Comparison of ENCODE assay signal across 11 cellular contexts in genomic region chr10:572066-572465, GRCh38.
"Had no signal": no experiment of that assay in that cellular context is flagged by ENCODE, and none has a peak within 500 bp of the region (broad histone marks: within the 10 kb centered on the region; RNA-seq: fewer than 3 reads in every experiment).

No MANE protein-coding gene starts in this region.

- H3K27ac ChIP-seq: adrenal gland, body of pancreas, dorsolateral prefrontal cortex, psoas muscle, upper lobe of left lung had no signal

- H3K4me3 ChIP-seq: adrenal gland, body of pancreas, psoas muscle, upper lobe of left lung had no signal

- H3K4me3 Mint-ChIP-seq: naive thymus-derived CD8-positive, alpha-beta T cell had no signal

- H3K4me1 Mint-ChIP-seq: naive thymus-derived CD8-positive, alpha-beta T cell had no signal

- H3K27ac Mint-ChIP-seq: naive thymus-derived CD8-positive, alpha-beta T cell had no signal

- ATAC-seq: body of pancreas; naive thymus-derived CD8-positive, alpha-beta T cell; psoas muscle had no signal

- H3K27me3 ChIP-seq: adrenal gland, body of pancreas, dorsolateral prefrontal cortex, upper lobe of left lung had no signal

- H3K9me3 ChIP-seq: body of pancreas, psoas muscle, upper lobe of left lung had no signal

- DNase-seq: activated CD4-positive, alpha-beta T cell treated with anti-CD3 and anti-CD28 coated beads, Interleukin-2, amount 50 U/mL, for 1 hour; activated naive CD4-positive, alpha-beta T cell treated with anti-CD3 and anti-CD28 coated beads, Interleukin-2, amount 50 U/mL, for 16 hours; body of pancreas; dorsolateral prefrontal cortex; hypothalamus; psoas muscle; stimulated activated CD4-positive, alpha-beta T cell treated with anti-CD3 and anti-CD28 coated beads, Interleukin-12 subunit alpha, Interleukin-12 subunit beta, amount 100 ng/mL, for 4 hours; stimulated activated naive CD4-positive, alpha-beta T cell treated with Interleukin-2 at 50 U/mL for 16 hours; upper lobe of left lung had no signal

- H3K36me3 ChIP-seq: adrenal gland, upper lobe of left lung had no signal

- H3K4me1 ChIP-seq: adrenal gland had no signal
